9 cellular contexts compared by ENCODE assay signal in the genomic region with DNA sequence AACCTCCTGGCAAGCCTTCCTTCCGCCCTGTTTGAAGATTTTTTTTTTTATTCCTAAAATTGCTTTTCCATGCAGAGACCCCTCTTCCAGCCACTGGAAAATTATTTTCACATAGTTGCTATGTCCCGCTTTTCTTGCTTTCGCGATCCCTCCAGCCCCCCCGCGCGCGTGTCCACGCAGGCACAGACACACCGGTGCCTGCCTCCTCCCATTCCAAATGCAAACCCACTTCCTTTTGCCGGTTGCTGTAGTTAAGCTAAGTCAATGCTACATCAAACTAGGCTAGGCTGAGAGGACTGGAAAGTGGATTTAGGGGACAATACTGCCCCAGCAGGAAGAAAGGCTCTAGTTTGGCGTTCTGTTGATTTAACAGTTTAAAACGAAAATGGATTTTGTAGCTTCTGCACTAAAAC.
DNase-seq lines count a peak whose midpoint lies in the region; ATAC-seq, FAIRE-seq and TF ChIP-seq lines count a peak whose summit lies in the region.
"Had no signal": no experiment of that assay in that cellular context is flagged by ENCODE, and none has a peak within 500 bp of the region (broad histone marks: within the 10 kb centered on the region; RNA-seq: fewer than 3 reads in every experiment).

No MANE protein-coding gene starts in this region.

- DNase-seq in activated CD4-positive, alpha-beta T cell treated with anti-CD3 and anti-CD28 coated beads, Interleukin-2, amount 10 ng/mL, durations not matched to agents 7 days and 5 days: no peak
- no peak for DNase-seq in activated CD4-positive, alpha-beta T cell treated with anti-CD3 and anti-CD28 coated beads for 4 hours
- DNase-seq in NCI-H345 (lab: John Stamatoyannopoulos, UW) (peak; percentile 41), GM12878 (ENCODE audit: low read depth, low spot score) (no peak), iPS-NIHi11 (ENCODE audit: low spot score) (peak; percentile 38), CD1c-positive myeloid dendritic cell (ENCODE audit: extremely low spot score) (no peak)

- H3K9ac ChIP-seq in GM12878 (ENCODE audit: control insufficient read depth, insufficient read depth, low read length): no peak overlapping the region

- no peaks in the 10 kb centered on the region for H3K9me3 ChIP-seq in GM12878 (replicated peaks; ENCODE audit: control insufficient read depth, insufficient read depth, low read length)

- no peaks in the 10 kb centered on the region for H3K36me3 ChIP-seq in GM12878 (ENCODE audit: control insufficient read depth in 2 of 2, insufficient read depth in 2 of 2, low read length in 1 of 2)

- H3K9me3 Mint-ChIP-seq in activated CD4-positive, alpha-beta T cell treated with anti-CD3 and anti-CD28 coated beads, Interleukin-2, amount 10 ng/mL, durations not matched to agents 7 days and 5 days: no peaks in the 10 kb centered on the region

- no peak for TF ChIP-seq POLR2A in GM12878 (IDR thresholded peaks at IDR 0.05; ENCODE audit: low read depth, low read length)

- TF ChIP-seq CTCF in GM12878 (IDR thresholded peaks at IDR 0.05 in 2 of 3, conservative IDR thresholded peaks at IDR 0.05 in 1 of 3; ENCODE audit: control insufficient read depth in 2 of 3, extremely low read depth in 1 of 3, insufficient read depth in 1 of 3, low read depth in 3 of 3, low read length in 3 of 3): no peak

- RAD21 ChIA-PET in GM12878 (lab: Charles Lee; ENCODE audit: unreplicated experiment): no interaction called here

- CTCF ChIA-PET in activated CD4-positive, alpha-beta T cell treated with anti-CD3 and anti-CD28 coated beads, Interleukin-2, amount 10 ng/mL, durations not matched to agents 7 days and 5 days (lab: Charles Lee): interaction anchor here (0.6 to 0.9 kb wide), 2 partner anchors 20 to 1118 kb away, joined by 3 to 4 read pairs; no protein-coding TSS in a partner anchor
- CTCF ChIA-PET in GM12878 (lab: Yijun Ruan, JAX): interaction anchor here (0.6 kb wide), 1 partner anchor 19 kb away, joined by 4 read pairs; no protein-coding TSS in a partner anchor

- peaks cover 40% of the 10 kb centered on the region for H3K4me1 Mint-ChIP-seq in activated CD4-positive, alpha-beta T cell treated with anti-CD3 and anti-CD28 coated beads, Interleukin-2, amount 10 ng/mL, durations not matched to agents 7 days and 5 days

- POLR2A ChIA-PET in activated CD4-positive, alpha-beta T cell treated with anti-CD3 and anti-CD28 coated beads, Interleukin-2, amount 10 ng/mL, durations not matched to agents 7 days and 5 days (lab: Charles Lee): interaction anchor here (0.6 kb wide), 1 partner anchor 107 kb away, joined by 6 read pairs; no protein-coding TSS in a partner anchor
- POLR2A ChIA-PET in GM12878 (lab: Charles Lee): no interaction called here

- BruUV-seq in GM12878 (replicated peaks; lab: Mats Ljungman, UMichigan): no TSS peak

- no peak overlapping the region for H2AFZ ChIP-seq in GM12878 (ENCODE audit: control insufficient read depth, low read depth, low read length)

- H3K79me2 ChIP-seq in GM12878 (ENCODE audit: control insufficient read depth, insufficient read depth, low read length): no peaks in the 10 kb centered on the region

- H3K4me3 ChIP-seq in GM12878: peak overlapping the region; percentile 65
- H3K4me3 ChIP-seq in skin epidermis: peak overlapping the region; percentile 37 to 57 (median 47)

- H3K27me3 ChIP-seq in GM12878 (replicated peaks in 1 of 2; ENCODE audit: control insufficient read depth in 2 of 2, insufficient read depth in 2 of 2, low read length in 1 of 2): peaks cover 2 to 4% of the 10 kb centered on the region in 2 experiments; a peak in 3 of 4 replicates

- H3K36me3 Mint-ChIP-seq in activated CD4-positive, alpha-beta T cell treated with anti-CD3 and anti-CD28 coated beads, Interleukin-2, amount 10 ng/mL, durations not matched to agents 7 days and 5 days (ENCODE audit: low read depth): no peaks in the 10 kb centered on the region

- H3K4me1 ChIP-seq in GM12878 (ENCODE audit: control insufficient read depth, insufficient read depth, low read length): no peaks in the 10 kb centered on the region; the same call in 1 of the 2 replicates

- no peak for TF ChIP-seq EP300 in GM12878 (IDR thresholded peaks at IDR 0.05; ENCODE audit: borderline replicate concordance in 1 of 2, control insufficient read depth in 1 of 2, low read depth in 2 of 2, low read length in 2 of 2)

- peak overlapping the region; percentile 81 for H3K4me3 Mint-ChIP-seq in activated CD4-positive, alpha-beta T cell treated with anti-CD3 and anti-CD28 coated beads, Interleukin-2, amount 10 ng/mL, durations not matched to agents 7 days and 5 days

- H4K20me1 ChIP-seq in GM12878 (ENCODE audit: control insufficient read depth, insufficient read depth): no peaks in the 10 kb centered on the region

- intact Hi-C loops in GM12878 (cut with micrococcal nuclease; ENCODE audit: unreplicated experiment): no loop called here

- H3K27me3 Mint-ChIP-seq in activated CD4-positive, alpha-beta T cell treated with anti-CD3 and anti-CD28 coated beads, Interleukin-2, amount 10 ng/mL, durations not matched to agents 7 days and 5 days: peaks cover 80% of the 10 kb centered on the region

- no peak for TF ChIP-seq RAD21 in GM12878 (IDR thresholded peaks at IDR 0.05; ENCODE audit: insufficient read depth, low read depth, low read length)

- H3K27ac Mint-ChIP-seq in activated CD4-positive, alpha-beta T cell treated with anti-CD3 and anti-CD28 coated beads, Interleukin-2, amount 10 ng/mL, durations not matched to agents 7 days and 5 days: peak overlapping the region; percentile 72

- no peak overlapping the region for H3K27ac ChIP-seq in GM12878 (ENCODE audit: control insufficient read depth, insufficient read depth)
- peak overlapping the region in 5 of 21 experiments; percentile 10 to 50 (median 40) for H3K27ac ChIP-seq in skin epidermis

- H3K4me2 ChIP-seq in GM12878 (ENCODE audit: control insufficient read depth, insufficient read depth): peak overlapping the region; percentile 74

- in situ Hi-C loops in GM12878 (cut with MboI): no loop called here

- WGBS in GM12878 (ENCODE audit: insufficient coverage, insufficient replicate concordance, low lambda C conversion rate, missing lambda C conversion rate): under 1% methylated on average over 13 of the region's 13 CpGs

- FAIRE-seq in GM12878 (lab: Jason Lieb, UNC): no peak
- FAIRE-seq: endometrium had no signal

- SMC1A ChIA-PET in GM12878 (lab: Charles Lee; ENCODE audit: uncharacterized antibody, unreplicated experiment): interaction anchor here (0.7 kb wide), 1 partner anchor 216 kb away, joined by 3 read pairs; no protein-coding TSS in a partner anchor

- ATAC-seq in GM12878 (no peak), GM19395 (IDR thresholded peaks at IDR 0.05; ENCODE audit: unreplicated experiment) (no peak)

TF ChIP-seq in GM12878, 131 proteins besides CTCF, POLR2A, EP300 and RAD21 (continues in another document):
- TF ChIP-seq HDGF (IDR thresholded peaks at IDR 0.05): no peak
- no peak for TF ChIP-seq RAD51 (IDR thresholded peaks at IDR 0.05)
- no peak for TF ChIP-seq RB1 (IDR thresholded peaks at IDR 0.05; ENCODE audit: borderline replicate concordance)
- TF ChIP-seq CREB1 (IDR thresholded peaks at IDR 0.05; ENCODE audit: low read depth): no peak
- no peak for TF ChIP-seq CBX3 (IDR thresholded peaks at IDR 0.05; ENCODE audit: borderline replicate concordance, low read depth)
- no peak for TF ChIP-seq ZNF384 (IDR thresholded peaks at IDR 0.05; ENCODE audit: borderline replicate concordance, low read depth, low read length)
- no peak for TF ChIP-seq BACH1 (IDR thresholded peaks at IDR 0.05; ENCODE audit: borderline replicate concordance)
- TF ChIP-seq TCF3 (IDR thresholded peaks at IDR 0.05; ENCODE audit: borderline replicate concordance, insufficient read depth, low read depth, low read length): no peak
- TF ChIP-seq STAT3 (IDR thresholded peaks at IDR 0.05; ENCODE audit: low read depth, low read length): no peak
- TF ChIP-seq DPF2 (IDR thresholded peaks at IDR 0.05): no peak
- TF ChIP-seq, protein P1, sequence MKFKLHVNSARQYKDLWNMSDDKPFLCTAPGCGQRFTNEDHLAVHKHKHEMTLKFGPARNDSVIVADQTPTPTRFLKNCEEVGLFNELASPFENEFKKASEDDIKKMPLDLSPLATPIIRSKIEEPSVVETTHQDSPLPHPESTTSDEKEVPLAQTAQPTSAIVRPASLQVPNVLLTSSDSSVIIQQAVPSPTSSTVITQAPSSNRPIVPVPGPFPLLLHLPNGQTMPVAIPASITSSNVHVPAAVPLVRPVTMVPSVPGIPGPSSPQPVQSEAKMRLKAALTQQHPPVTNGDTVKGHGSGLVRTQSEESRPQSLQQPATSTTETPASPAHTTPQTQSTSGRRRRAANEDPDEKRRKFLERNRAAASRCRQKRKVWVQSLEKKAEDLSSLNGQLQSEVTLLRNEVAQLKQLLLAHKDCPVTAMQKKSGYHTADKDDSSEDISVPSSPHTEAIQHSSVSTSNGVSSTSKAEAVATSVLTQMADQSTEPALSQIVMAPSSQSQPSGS (IDR thresholded peaks at IDR 0.05; ENCODE audit: low read length): no peak
- TF ChIP-seq, protein P2, sequence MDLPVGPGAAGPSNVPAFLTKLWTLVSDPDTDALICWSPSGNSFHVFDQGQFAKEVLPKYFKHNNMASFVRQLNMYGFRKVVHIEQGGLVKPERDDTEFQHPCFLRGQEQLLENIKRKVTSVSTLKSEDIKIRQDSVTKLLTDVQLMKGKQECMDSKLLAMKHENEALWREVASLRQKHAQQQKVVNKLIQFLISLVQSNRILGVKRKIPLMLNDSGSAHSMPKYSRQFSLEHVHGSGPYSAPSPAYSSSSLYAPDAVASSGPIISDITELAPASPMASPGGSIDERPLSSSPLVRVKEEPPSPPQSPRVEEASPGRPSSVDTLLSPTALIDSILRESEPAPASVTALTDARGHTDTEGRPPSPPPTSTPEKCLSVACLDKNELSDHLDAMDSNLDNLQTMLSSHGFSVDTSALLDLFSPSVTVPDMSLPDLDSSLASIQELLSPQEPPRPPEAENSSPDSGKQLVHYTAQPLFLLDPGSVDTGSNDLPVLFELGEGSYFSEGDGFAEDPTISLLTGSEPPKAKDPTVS (IDR thresholded peaks at IDR 0.05; ENCODE audit: low read depth, low read length): no peak
- TF ChIP-seq, protein P3, sequence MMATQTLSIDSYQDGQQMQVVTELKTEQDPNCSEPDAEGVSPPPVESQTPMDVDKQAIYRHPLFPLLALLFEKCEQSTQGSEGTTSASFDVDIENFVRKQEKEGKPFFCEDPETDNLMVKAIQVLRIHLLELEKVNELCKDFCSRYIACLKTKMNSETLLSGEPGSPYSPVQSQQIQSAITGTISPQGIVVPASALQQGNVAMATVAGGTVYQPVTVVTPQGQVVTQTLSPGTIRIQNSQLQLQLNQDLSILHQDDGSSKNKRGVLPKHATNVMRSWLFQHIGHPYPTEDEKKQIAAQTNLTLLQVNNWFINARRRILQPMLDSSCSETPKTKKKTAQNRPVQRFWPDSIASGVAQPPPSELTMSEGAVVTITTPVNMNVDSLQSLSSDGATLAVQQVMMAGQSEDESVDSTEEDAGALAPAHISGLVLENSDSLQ (IDR thresholded peaks at IDR 0.05): no peak
- no peak for TF ChIP-seq FOXK2 (IDR thresholded peaks at IDR 0.05)
- TF ChIP-seq GABPA (IDR thresholded peaks at IDR 0.05; ENCODE audit: low read depth): no peak

Comparison
In these comparisons a context has a peak if more than half of its experiments do, and no peak if none do; other contexts are left out.
1. DNase-seq: peak in NCI-H345 (single experiment) and iPS-NIHi11 (single experiment); none in activated CD4-positive, alpha-beta T cell treated with anti-CD3 and anti-CD28 coated beads, Interleukin-2, amount 10 ng/mL, durations not matched to agents 7 days and 5 days (single experiment), activated CD4-positive, alpha-beta T cell treated with anti-CD3 and anti-CD28 coated beads for 4 hours (0 of 2), GM12878 (single experiment) and CD1c-positive myeloid dendritic cell (single experiment).